Comparison of ENCODE assay signal across 8 cellular contexts in genomic region chr1:210293191-210293607, GRCh38. TPM values are rescaled to one million over a fixed set of nuclear protein-coding genes. Genes with fewer than 3 reads are reported as not detected.
DNase-seq lines count a peak whose midpoint lies in the region; ATAC-seq and TF ChIP-seq lines count a peak whose summit lies in the region.

No MANE protein-coding gene starts in this region.

- H3K27me3 ChIP-seq in skeletal muscle tissue (ENCODE audit: control insufficient read depth in 3 of 3, insufficient read depth in 3 of 3, low read length in 3 of 3): no peaks in the 10 kb centered on the region

- no peaks in the 10 kb centered on the region for H3K36me3 ChIP-seq in skeletal muscle tissue (ENCODE audit: control insufficient read depth in 3 of 3, insufficient read depth in 3 of 3, low read length in 3 of 3)

- peak overlapping the region in 2 of 3 donors; percentile 70 to 79 for H3K9ac ChIP-seq in skeletal muscle tissue (ENCODE audit: low read depth in 1 of 3, low read length in 3 of 3)

- POLR2A ChIA-PET in activated CD8-positive, alpha-beta T cell treated with anti-CD3 and anti-CD28 coated beads, Interleukin-2, amount 10 ng/mL, durations not matched to agents 7 days and 5 days (lab: Charles Lee): no interaction called here

- no peak for TF ChIP-seq CTCF in astrocyte of the cerebellum (IDR thresholded peaks at IDR 0.05; ENCODE audit: low read depth, low read length, missing control alignments)

- H3K4me3 ChIP-seq in astrocyte of the cerebellum (ENCODE audit: low read depth, low read length): no peak overlapping the region
- H3K4me3 ChIP-seq in skeletal muscle tissue (ENCODE audit: low read length in 3 of 3): peak overlapping the region; percentile 63 to 72 (median 66)

- no peaks in the 10 kb centered on the region for H3K4me1 Mint-ChIP-seq in activated CD8-positive, alpha-beta T cell treated with anti-CD3 and anti-CD28 coated beads, Interleukin-2, amount 10 ng/mL, durations not matched to agents 7 days and 5 days (ENCODE audit: low read depth)

- CTCF ChIA-PET in activated CD8-positive, alpha-beta T cell treated with anti-CD3 and anti-CD28 coated beads, Interleukin-2, amount 10 ng/mL, durations not matched to agents 7 days and 5 days (lab: Charles Lee): interaction anchor here (1.6 kb wide), 1 partner anchor 107 kb away, joined by 4 read pairs; no protein-coding TSS in a partner anchor

- no peaks in the 10 kb centered on the region for H3K9me3 ChIP-seq in skeletal muscle tissue (ENCODE audit: control insufficient read depth in 3 of 3, low read length in 3 of 3)

- DNase-seq in GM03348 (ENCODE audit: low spot score) (peak; percentile 86), astrocyte of the cerebellum (ENCODE audit: low read depth) (peak; percentile 92), iris pigment epithelial cell (ENCODE audit: low read depth) (peak; percentile 9)
- no peak for DNase-seq in activated CD8-positive, alpha-beta T cell treated with anti-CD3 and anti-CD28 coated beads, Interleukin-2, amount 10 ng/mL, durations not matched to agents 7 days and 5 days
- no peak for DNase-seq in activated effector memory CD4-positive, alpha-beta T cell treated with Interleukin-2 at 50 U/mL for 16 hours

- no peak for ATAC-seq in HG02870 (IDR thresholded peaks at IDR 0.05; ENCODE audit: unreplicated experiment)
- ATAC-seq in activated CD8-positive, alpha-beta T cell treated with anti-CD3 and anti-CD28 coated beads, Interleukin-2, amount 10 ng/mL, durations not matched to agents 7 days and 5 days: no peak
- ATAC-seq in HG02884 (IDR thresholded peaks at IDR 0.05; ENCODE audit: unreplicated experiment): no peak

- peak overlapping the region; percentile 74 for H3K27ac ChIP-seq in skeletal muscle tissue (ENCODE audit: low read depth, low read length)

- H3K36me3 Mint-ChIP-seq in activated CD8-positive, alpha-beta T cell treated with anti-CD3 and anti-CD28 coated beads, Interleukin-2, amount 10 ng/mL, durations not matched to agents 7 days and 5 days (ENCODE audit: low read depth): no peaks in the 10 kb centered on the region

- H3K4me3 Mint-ChIP-seq in activated CD8-positive, alpha-beta T cell treated with anti-CD3 and anti-CD28 coated beads, Interleukin-2, amount 10 ng/mL, durations not matched to agents 7 days and 5 days: no peak overlapping the region

- H3K4me1 ChIP-seq in skeletal muscle tissue (ENCODE audit: control insufficient read depth in 3 of 3, insufficient read depth in 3 of 3, low read length in 3 of 3): peaks cover 12 to 22% (median 21%) of the 10 kb centered on the region in 3 donors

- peaks cover 44% of the 10 kb centered on the region for H3K27me3 Mint-ChIP-seq in activated CD8-positive, alpha-beta T cell treated with anti-CD3 and anti-CD28 coated beads, Interleukin-2, amount 10 ng/mL, durations not matched to agents 7 days and 5 days (ENCODE audit: low read depth)

- H3K27ac Mint-ChIP-seq in activated CD8-positive, alpha-beta T cell treated with anti-CD3 and anti-CD28 coated beads, Interleukin-2, amount 10 ng/mL, durations not matched to agents 7 days and 5 days: no peak overlapping the region

- in situ Hi-C loops in astrocyte of the cerebellum (cut with HindIII; ENCODE audit: low sequenced_read_pairs): no loop called here

- no peaks in the 10 kb centered on the region for H3K9me3 Mint-ChIP-seq in activated CD8-positive, alpha-beta T cell treated with anti-CD3 and anti-CD28 coated beads, Interleukin-2, amount 10 ng/mL, durations not matched to agents 7 days and 5 days (ENCODE audit: insufficient read depth)

RNA-seq across cellular contexts. Expression of gene HHAT, which starts 35.5 kb away (rescaled TPM):
- total RNA-seq in skeletal muscle tissue: 4.7 TPM
- under 1 TPM; 0.71 to 0.94 TPM for total RNA-seq in activated CD8-positive, alpha-beta T cell treated with anti-CD3 and anti-CD28 coated beads, Interleukin-2, amount 10 ng/mL, durations not matched to agents 7 days and 5 days

Comparison
In these comparisons a context has a peak if more than half of its experiments do, and no peak if none do; other contexts are left out.
1. DNase-seq: peak in GM03348 (single experiment), astrocyte of the cerebellum (single experiment) and iris pigment epithelial cell (single experiment); none in activated CD8-positive, alpha-beta T cell treated with anti-CD3 and anti-CD28 coated beads, Interleukin-2, amount 10 ng/mL, durations not matched to agents 7 days and 5 days (single experiment) and activated effector memory CD4-positive, alpha-beta T cell treated with Interleukin-2 at 50 U/mL for 16 hours (single experiment).